ENCODE assay signal across 37 cellular contexts in the genomic region with DNA sequence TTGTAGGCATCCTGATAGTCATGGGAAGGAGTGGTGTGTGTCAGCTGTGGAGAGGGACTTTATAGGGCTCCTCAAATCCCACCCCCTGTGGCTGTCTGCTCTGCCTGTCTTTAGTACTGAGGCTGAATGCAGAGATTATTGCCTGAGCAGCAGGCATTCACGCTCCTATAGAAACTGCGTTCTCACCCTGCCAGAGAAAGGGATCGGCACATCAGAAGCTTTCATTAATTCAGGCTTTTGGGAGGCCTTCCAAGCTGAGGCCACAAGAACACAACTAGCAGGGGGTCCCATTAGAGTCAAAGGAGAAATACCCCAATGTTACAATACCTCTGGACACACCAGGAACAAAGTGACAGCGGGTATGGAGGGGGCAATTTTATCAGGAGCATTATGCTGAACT. TPM values are rescaled to one million over a fixed set of nuclear protein-coding genes. Genes with fewer than 3 reads are reported as not detected.
"Had no signal": no experiment of that assay in that cellular context is flagged by ENCODE, and none has a peak within 500 bp of the region (broad histone marks: within the 10 kb centered on the region; RNA-seq: fewer than 3 reads in every experiment).

No MANE protein-coding gene starts in this region.

- H3K27ac Mint-ChIP-seq: activated CD4-positive, alpha-beta memory T cell treated with anti-CD3 and anti-CD28 coated beads for 36 hours; activated CD4-positive, alpha-beta T cell treated with anti-CD3 and anti-CD28 coated beads for 36 hours; activated CD4-positive, alpha-beta T cell treated with anti-CD3 and anti-CD28 coated beads, Interleukin-2, amount 10 ng/mL, durations not matched to agents 24 days and 14 days; activated CD8-positive, alpha-beta memory T cell treated with anti-CD3 and anti-CD28 coated beads, Interleukin-2, amount 10 ng/mL, durations not matched to agents 7 days and 5 days; activated CD8-positive, alpha-beta T cell treated with anti-CD3 and anti-CD28 coated beads, Interleukin-2, amount 10 ng/mL, durations not matched to agents 7 days and 5 days; activated naive CD4-positive, alpha-beta T cell treated with anti-CD3 and anti-CD28 coated beads for 36 hours; activated naive CD4-positive, alpha-beta T cell treated with anti-CD3 and anti-CD28 coated beads, Interleukin-2, amount 50 U/mL, for 24 hours; activated naive CD8-positive, alpha-beta T cell treated with anti-CD3 and anti-CD28 coated beads for 36 hours; activated naive CD8-positive, alpha-beta T cell treated with anti-CD3 and anti-CD28 coated beads, Interleukin-2, amount 50 U/mL, for 24 hours; activated T-helper 1 cell treated with anti-CD3 and anti-CD28 coated beads, Interleukin-12 subunit alpha, Interleukin-12 subunit beta, Interleukin-2, Interleukin-4 antibody, amounts not matched to agents 30 ng/mL and 10 ng/mL and 1 ng/mL, durations not matched to agents 14 hours and 24 hours and 36 hours; activated T-helper 2 cell treated with anti-CD3 and anti-CD28 coated beads, Interferon-gamma antibody, Interleukin-2, Interleukin-4, amounts not matched to agents 10 μg/mL and 5 μg/mL and 100 μg/mL, durations not matched to agents 14 hours and 24 hours and 36 hours; T-helper 17 cell; T-helper 2 cell treated with Interferon-gamma antibody and Interleukin-4, amounts not matched to agents 5 μg/mL and 100 μg/mL, for 36 hours had no signal

- H3K9me3 ChIP-seq: adrenal gland, body of pancreas, gastrocnemius medialis had no signal

- H3K4me1 Mint-ChIP-seq: activated CD4-positive, alpha-beta T cell treated with anti-CD3 and anti-CD28 coated beads for 36 hours; activated CD4-positive, alpha-beta T cell treated with anti-CD3 and anti-CD28 coated beads, Interleukin-2, amount 10 ng/mL, durations not matched to agents 24 days and 14 days; activated CD8-positive, alpha-beta memory T cell treated with anti-CD3 and anti-CD28 coated beads, Interleukin-2, amount 10 ng/mL, durations not matched to agents 7 days and 5 days; activated naive CD4-positive, alpha-beta T cell treated with anti-CD3 and anti-CD28 coated beads, Interleukin-2, amount 50 U/mL, for 24 hours; activated naive CD8-positive, alpha-beta T cell treated with anti-CD3 and anti-CD28 coated beads for 36 hours; activated naive CD8-positive, alpha-beta T cell treated with anti-CD3 and anti-CD28 coated beads, Interleukin-2, amount 50 U/mL, for 24 hours; T-helper 17 cell had no signal

- H3K4me1 ChIP-seq: adrenal gland, body of pancreas, esophagus muscularis mucosa, foreskin keratinocyte, gastrocnemius medialis had no signal

- H3K27me3 Mint-ChIP-seq: activated CD4-positive, alpha-beta T cell treated with anti-CD3 and anti-CD28 coated beads, Interleukin-2, amount 10 ng/mL, durations not matched to agents 24 days and 14 days had no signal

- H3K4me3 ChIP-seq: adrenal gland, body of pancreas, esophagus muscularis mucosa, gastrocnemius medialis had no signal

- H3K27me3 ChIP-seq: adrenal gland, body of pancreas, esophagus muscularis mucosa, foreskin keratinocyte, gastrocnemius medialis had no signal

- H3K36me3 ChIP-seq: adrenal gland, esophagus muscularis mucosa, gastrocnemius medialis, WERI-Rb-1 had no signal

- ATAC-seq: activated CD4-positive, alpha-beta T cell treated with anti-CD3 and anti-CD28 coated beads for 36 hours; activated CD8-positive, alpha-beta memory T cell treated with anti-CD3 and anti-CD28 coated beads, Interleukin-2, amount 10 ng/mL, durations not matched to agents 7 days and 5 days; activated CD8-positive, alpha-beta T cell treated with anti-CD3 and anti-CD28 coated beads, Interleukin-2, amount 10 ng/mL, durations not matched to agents 7 days and 5 days; activated naive CD8-positive, alpha-beta T cell treated with anti-CD3 and anti-CD28 coated beads, Interleukin-2, amount 50 U/mL, for 24 hours; body of pancreas; foreskin keratinocyte; gastrocnemius medialis; T-helper 17 cell had no signal

- H3K4me3 Mint-ChIP-seq: activated CD4-positive, alpha-beta memory T cell treated with anti-CD3 and anti-CD28 coated beads for 36 hours; activated CD4-positive, alpha-beta T cell treated with anti-CD3 and anti-CD28 coated beads for 36 hours; activated CD4-positive, alpha-beta T cell treated with anti-CD3 and anti-CD28 coated beads, Interleukin-2, amount 10 ng/mL, durations not matched to agents 24 days and 14 days; activated CD8-positive, alpha-beta memory T cell treated with anti-CD3 and anti-CD28 coated beads, Interleukin-2, amount 10 ng/mL, durations not matched to agents 7 days and 5 days; activated CD8-positive, alpha-beta T cell treated with anti-CD3 and anti-CD28 coated beads, Interleukin-2, amount 10 ng/mL, durations not matched to agents 7 days and 5 days; activated naive CD4-positive, alpha-beta T cell treated with anti-CD3 and anti-CD28 coated beads for 36 hours; activated naive CD4-positive, alpha-beta T cell treated with anti-CD3 and anti-CD28 coated beads, Interleukin-2, amount 50 U/mL, for 24 hours; activated naive CD8-positive, alpha-beta T cell treated with anti-CD3 and anti-CD28 coated beads for 36 hours; activated naive CD8-positive, alpha-beta T cell treated with anti-CD3 and anti-CD28 coated beads, Interleukin-2, amount 50 U/mL, for 24 hours; activated T-helper 1 cell treated with anti-CD3 and anti-CD28 coated beads, Interleukin-12 subunit alpha, Interleukin-12 subunit beta, Interleukin-2, Interleukin-4 antibody, amounts not matched to agents 30 ng/mL and 10 ng/mL and 1 ng/mL, durations not matched to agents 14 hours and 24 hours and 36 hours; T-helper 17 cell; T-helper 2 cell treated with Interferon-gamma antibody and Interleukin-4, amounts not matched to agents 5 μg/mL and 100 μg/mL, for 36 hours had no signal

- H3K36me3 Mint-ChIP-seq: activated CD4-positive, alpha-beta memory T cell treated with anti-CD3 and anti-CD28 coated beads for 36 hours; activated CD8-positive, alpha-beta memory T cell treated with anti-CD3 and anti-CD28 coated beads, Interleukin-2, amount 10 ng/mL, durations not matched to agents 7 days and 5 days; activated naive CD4-positive, alpha-beta T cell treated with anti-CD3 and anti-CD28 coated beads, Interleukin-2, amount 50 U/mL, for 24 hours; activated naive CD8-positive, alpha-beta T cell treated with anti-CD3 and anti-CD28 coated beads for 36 hours had no signal

- DNase-seq: activated CD4-positive, alpha-beta memory T cell treated with anti-CD3 and anti-CD28 coated beads for 36 hours; activated CD4-positive, alpha-beta T cell treated with anti-CD3 and anti-CD28 coated beads for 36 hours; activated CD4-positive, alpha-beta T cell treated with anti-CD3 and anti-CD28 coated beads, Interleukin-2, amount 10 ng/mL, durations not matched to agents 24 days and 14 days; activated CD4-positive, CD25-positive, alpha-beta regulatory T cell; activated CD4-positive, CD25-positive, alpha-beta regulatory T cell treated with anti-CD3 and anti-CD28 coated beads, Interleukin-2, amount 50 U/mL, for 72 hours; activated CD8-positive, alpha-beta memory T cell treated with anti-CD3 and anti-CD28 coated beads, Interleukin-2, amount 10 ng/mL, durations not matched to agents 7 days and 5 days; activated CD8-positive, alpha-beta memory T cell treated with anti-CD3 and anti-CD28 coated beads, Interleukin-2, amount 50 U/mL, for 4 hours; activated CD8-positive, alpha-beta T cell treated with anti-CD3 and anti-CD28 coated beads, Interleukin-2, amount 10 ng/mL, durations not matched to agents 7 days and 5 days; activated effector memory CD4-positive, alpha-beta T cell treated with anti-CD3 and anti-CD28 coated beads, Interleukin-2, amount 50 U/mL, for 16 hours; activated naive CD4-positive, alpha-beta T cell treated with anti-CD3 and anti-CD28 coated beads for 36 hours; activated naive CD8-positive, alpha-beta T cell treated with anti-CD3 and anti-CD28 coated beads for 36 hours; activated naive CD8-positive, alpha-beta T cell treated with anti-CD3 and anti-CD28 coated beads, Interleukin-2, amount 50 U/mL, for 24 hours; activated T-cell treated with anti-CD3 and anti-CD28 coated beads, Interleukin-2, amount 50 U/mL, for 1 hour; activated T-cell treated with anti-CD3 and anti-CD28 coated beads, Interleukin-2, amount 50 U/mL, for 48 hours; adrenal gland; amygdala; aorta; body of pancreas; caudate nucleus; cortex of kidney; dermis blood vessel endothelial cell; effector memory CD4-positive, alpha-beta T cell; erythroblast; foreskin keratinocyte; gastrocnemius medialis; glutamatergic neuron; T-helper 1 cell; T-helper 17 cell; T1000; WERI-Rb-1 had no signal

- H3K9me3 Mint-ChIP-seq: activated CD4-positive, alpha-beta T cell treated with anti-CD3 and anti-CD28 coated beads, Interleukin-2, amount 10 ng/mL, durations not matched to agents 24 days and 14 days; activated naive CD4-positive, alpha-beta T cell treated with anti-CD3 and anti-CD28 coated beads for 36 hours; activated naive CD4-positive, alpha-beta T cell treated with anti-CD3 and anti-CD28 coated beads, Interleukin-2, amount 50 U/mL, for 24 hours; activated T-helper 1 cell treated with anti-CD3 and anti-CD28 coated beads, Interleukin-12 subunit alpha, Interleukin-12 subunit beta, Interleukin-2, Interleukin-4 antibody, amounts not matched to agents 30 ng/mL and 10 ng/mL and 1 ng/mL, durations not matched to agents 14 hours and 24 hours and 36 hours; activated T-helper 2 cell treated with anti-CD3 and anti-CD28 coated beads, Interferon-gamma antibody, Interleukin-2, Interleukin-4, amounts not matched to agents 10 μg/mL and 5 μg/mL and 100 μg/mL, durations not matched to agents 14 hours and 24 hours and 36 hours; T-helper 2 cell treated with Interferon-gamma antibody and Interleukin-4, amounts not matched to agents 5 μg/mL and 100 μg/mL, for 36 hours had no signal

- H3K27ac ChIP-seq: adrenal gland, body of pancreas, esophagus muscularis mucosa, foreskin keratinocyte, gastrocnemius medialis, WERI-Rb-1 had no signal

RNA-seq across cellular contexts. Expression of a gene that starts 12.6 kb away (rescaled TPM):
- total RNA-seq: activated CD4-positive, alpha-beta memory T cell treated with anti-CD3 and anti-CD28 coated beads for 36 hours; activated CD4-positive, alpha-beta T cell treated with anti-CD3 and anti-CD28 coated beads for 36 hours; activated CD4-positive, alpha-beta T cell treated with anti-CD3 and anti-CD28 coated beads, Interleukin-2, amount 10 ng/mL, durations not matched to agents 24 days and 14 days; activated CD8-positive, alpha-beta memory T cell treated with anti-CD3 and anti-CD28 coated beads for 36 hours; activated CD8-positive, alpha-beta memory T cell treated with anti-CD3 and anti-CD28 coated beads, Interleukin-2, amount 10 ng/mL, durations not matched to agents 7 days and 5 days; activated CD8-positive, alpha-beta T cell treated with anti-CD3 and anti-CD28 coated beads, Interleukin-2, amount 10 ng/mL, durations not matched to agents 7 days and 5 days; activated naive CD4-positive, alpha-beta T cell treated with anti-CD3 and anti-CD28 coated beads for 36 hours; activated naive CD8-positive, alpha-beta T cell treated with anti-CD3 and anti-CD28 coated beads for 36 hours; activated T-helper 1 cell treated with anti-CD3 and anti-CD28 coated beads, Interleukin-12 subunit alpha, Interleukin-12 subunit beta, Interleukin-2, Interleukin-4 antibody, amounts not matched to agents 30 ng/mL and 10 ng/mL and 1 ng/mL, durations not matched to agents 14 hours and 24 hours and 36 hours; activated T-helper 2 cell treated with anti-CD3 and anti-CD28 coated beads, Interferon-gamma antibody, Interleukin-2, Interleukin-4, amounts not matched to agents 10 μg/mL and 5 μg/mL and 100 μg/mL, durations not matched to agents 14 hours and 24 hours and 36 hours; aorta; chondrocyte; dermis blood vessel endothelial cell; gastrocnemius medialis; T-helper 17 cell had no signal
- polyA plus RNA-seq: aorta had no signal
